Comparison of ENCODE assay signal across 11 cellular contexts in genomic region chr10:73968101-73968515, GRCh38. TPM values are rescaled to one million over a fixed set of nuclear protein-coding genes. Genes with fewer than 3 reads are reported as not detected.
DNase-seq lines count a peak whose midpoint lies in the region; ATAC-seq and TF ChIP-seq lines count a peak whose summit lies in the region.
"Had no signal": no experiment of that assay in that cellular context is flagged by ENCODE, and none has a peak within 500 bp of the region (broad histone marks: within the 10 kb centered on the region; RNA-seq: fewer than 3 reads in every experiment).

No MANE protein-coding gene starts in this region.

- peaks cover 26% of the 10 kb centered on the region for H3K4me1 Mint-ChIP-seq in central memory CD8-positive, alpha-beta T cell
- peaks cover 24% of the 10 kb centered on the region for H3K4me1 Mint-ChIP-seq in mesothelial cell of epicardium

- H3K9me2 ChIP-seq in SK-N-SH, result no peaks in the 10 kb centered on the region

- peak in 1 of 2 donors; percentile 46 for TF ChIP-seq POLR2A in thyroid gland (IDR thresholded peaks at IDR 0.05)

- TF ChIP-seq RAD21 in SK-N-SH (IDR thresholded peaks at IDR 0.05; ENCODE audit: low read length), result no peak

- H3K4me3 ChIP-seq in SK-N-SH (ENCODE audit: low read depth in 2 of 2, low read length in 1 of 2) (no peak overlapping the region), thyroid gland (replicated peaks in 1 of 3) (no peak overlapping the region)

- POLR2A ChIA-PET in SK-N-SH (lab: Yijun Ruan, JAX), result no interaction called here

- H3K27me3 Mint-ChIP-seq in central memory CD8-positive, alpha-beta T cell, result no peaks in the 10 kb centered on the region
- no peaks in the 10 kb centered on the region for H3K27me3 Mint-ChIP-seq in mesothelial cell of epicardium (ENCODE audit: low read depth)

- H3K4me3 Mint-ChIP-seq in central memory CD8-positive, alpha-beta T cell, result peak overlapping the region; percentile 37
- H3K4me3 Mint-ChIP-seq in mesothelial cell of epicardium, result no peak overlapping the region

- H3K27ac ChIP-seq in SK-N-SH (ENCODE audit: low read depth in 2 of 2, low read length in 1 of 2) (peak overlapping the region in 1 of 2 experiments; percentile 95; a peak in 2 of 4 replicates), thyroid gland (peak overlapping the region; percentile 45 to 66 (median 55))

- H3F3A ChIP-seq in SK-N-SH (replicated peaks; ENCODE audit: insufficient read depth), result peaks cover 28% of the 10 kb centered on the region

- H3K4me1 ChIP-seq in SK-N-SH (ENCODE audit: control insufficient read depth in 1 of 2, insufficient read depth in 2 of 2, low read depth in 1 of 2, low read length in 1 of 2) (peaks cover 0 to 27% of the 10 kb centered on the region in 2 experiments; a peak in 2 of 4 replicates), thyroid gland (peaks cover 18 to 31% of the 10 kb centered on the region in 2 donors)

- no peak for ATAC-seq in SK-N-SH treated with all-trans-retinoic acid at 6 μM for 48 hours
- ATAC-seq in central memory CD8-positive, alpha-beta T cell (replicated peaks; ENCODE audit: extremely low read depth, poor library complexity, severe bottlenecking), result peak; percentile 89
- no peak for ATAC-seq in HG03521 (IDR thresholded peaks at IDR 0.05; ENCODE audit: unreplicated experiment)
- no peak for ATAC-seq in HG03045 (IDR thresholded peaks at IDR 0.05; ENCODE audit: unreplicated experiment)

- TF ChIP-seq CTCF in SK-N-SH (IDR thresholded peaks at IDR 0.05) (no peak), mesothelial cell of epicardium (IDR thresholded peaks at IDR 0.05; ENCODE audit: unreplicated experiment) (no peak), thyroid gland (IDR thresholded peaks at IDR 0.05) (no peak)

- H3K27me3 ChIP-seq in SK-N-SH (ENCODE audit: insufficient read depth), result no peaks in the 10 kb centered on the region
- H3K27me3 ChIP-seq in thyroid gland, result no peaks in the 10 kb centered on the region

- TF ChIP-seq EP300 in SK-N-SH (IDR thresholded peaks at IDR 0.05; ENCODE audit: borderline replicate concordance in 1 of 2, low read depth in 1 of 2, low read length in 1 of 2), result no peak

- H3K36me3 ChIP-seq in SK-N-SH (replicated peaks in 1 of 2; ENCODE audit: control insufficient read depth in 1 of 2, insufficient read depth in 2 of 2, low read length in 1 of 2) (no peaks in the 10 kb centered on the region), thyroid gland (no peaks in the 10 kb centered on the region)

- WGBS in SK-N-SH (ENCODE audit: low lambda C conversion rate), result 91% methylated on average over 5 of the region's 5 CpGs
- WGBS in thyroid gland, 2 donors, result 10 to 20% methylated on average over 5 of the region's 5 CpGs

- H3K4me2 ChIP-seq in SK-N-SH, result no peak overlapping the region

- CTCF ChIA-PET in SK-N-SH (lab: Yijun Ruan, JAX), result interaction anchor here (1.0 to 3.4 kb wide), 4 partner anchors 11 to 114 kb away, joined by 3 to 19 read pairs (median 8); no protein-coding TSS in a partner anchor

- H2AFZ ChIP-seq in SK-N-SH (ENCODE audit: low read depth), result peak overlapping the region; percentile 72; the same call in 1 of the 2 replicates

- intact Hi-C loops in thyroid gland (cut with DNase I), result no loop called here

- DNase-seq in SK-N-SH (no peak), mesothelial cell of epicardium (ENCODE audit: low spot score in 2 of 2, unreplicated experiment in 2 of 2) (no peak), thyroid gland (peak; percentile 80 to 89), C1 segment of cervical spinal cord (lab: John Stamatoyannopoulos, UW) (no peak)
- DNase-seq in central memory CD8-positive, alpha-beta T cell (ENCODE audit: low spot score in 2 of 2), result peak in 1 of 2 donors; percentile 25
- DNase-seq: activated CD8-positive, alpha-beta memory T cell treated with anti-CD3 and anti-CD28 coated beads for 24 hours; caudate nucleus; NCI-H1105 had no signal

- no peaks in the 10 kb centered on the region for H3K79me2 ChIP-seq in SK-N-SH (ENCODE audit: insufficient read depth)

- H3K9me3 ChIP-seq in SK-N-SH, result no peaks in the 10 kb centered on the region
- H3K9me3 ChIP-seq in thyroid gland, result no peaks in the 10 kb centered on the region

- H3K9me3 Mint-ChIP-seq in central memory CD8-positive, alpha-beta T cell, result no peaks in the 10 kb centered on the region
- no peaks in the 10 kb centered on the region for H3K9me3 Mint-ChIP-seq in mesothelial cell of epicardium

- H3K36me3 Mint-ChIP-seq in central memory CD8-positive, alpha-beta T cell (ENCODE audit: insufficient read depth), result peaks cover 2% of the 10 kb centered on the region
- H3K36me3 Mint-ChIP-seq in mesothelial cell of epicardium, result no peaks in the 10 kb centered on the region

- no peak overlapping the region for H3K27ac Mint-ChIP-seq in central memory CD8-positive, alpha-beta T cell (ENCODE audit: low read depth)
- peak overlapping the region; percentile 63 for H3K27ac Mint-ChIP-seq in mesothelial cell of epicardium

- H3K9ac ChIP-seq in SK-N-SH, result no peak overlapping the region

- no peaks in the 10 kb centered on the region for H4K20me1 ChIP-seq in SK-N-SH (ENCODE audit: insufficient read depth)

TF ChIP-seq in SK-N-SH, 30 proteins besides CTCF, POLR2A, EP300 and RAD21 (continues in another document):
- TF ChIP-seq FOSL2 (IDR thresholded peaks at IDR 0.05; ENCODE audit: borderline replicate concordance, low read depth) (no peak), PBX3 (IDR thresholded peaks at IDR 0.05) (no peak), SIN3A (IDR thresholded peaks at IDR 0.05; ENCODE audit: borderline replicate concordance, low read depth, low read length) (no peak), YY1 (IDR thresholded peaks at IDR 0.05; ENCODE audit: low read depth) (no peak), IRF3 (IDR thresholded peaks at IDR 0.05; ENCODE audit: low read depth, low read length) (no peak), SMC3 (IDR thresholded peaks at IDR 0.05; ENCODE audit: low read depth, low read length) (no peak), CHD2 (IDR thresholded peaks at IDR 0.05; ENCODE audit: low read length, partially characterized antibody) (no peak)

TF ChIP-seq in SK-N-SH treated with all-trans-retinoic acid at 6 μM for 48 hours, 23 proteins besides CTCF, POLR2A, EP300 and RAD21:
- TF ChIP-seq ZNF8 (CRISPR knock-in tag; IDR thresholded peaks at IDR 0.05), result no peak
- no peak for TF ChIP-seq TCF4 (CRISPR knock-in tag; IDR thresholded peaks at IDR 0.05; ENCODE audit: borderline replicate concordance)
- no peak for TF ChIP-seq POU6F1 (CRISPR knock-in tag; IDR thresholded peaks at IDR 0.05; ENCODE audit: borderline replicate concordance, low read depth)
- no peak for TF ChIP-seq PPARA (CRISPR knock-in tag; IDR thresholded peaks at IDR 0.05; ENCODE audit: borderline replicate concordance)
- TF ChIP-seq ZNF70 (CRISPR knock-in tag; IDR thresholded peaks at IDR 0.05), result no peak
- no peak for TF ChIP-seq ZC3H10 (CRISPR knock-in tag; IDR thresholded peaks at IDR 0.05)
- TF ChIP-seq ESRRG (CRISPR knock-in tag; IDR thresholded peaks at IDR 0.05), result no peak
- no peak for TF ChIP-seq CSDC2 (CRISPR knock-in tag; IDR thresholded peaks at IDR 0.05)
- TF ChIP-seq TSHZ2 (CRISPR knock-in tag; IDR thresholded peaks at IDR 0.05), result no peak

RNA-seq across cellular contexts. Expression of gene VCL, which starts 29.8 kb away (rescaled TPM):
- polyA plus RNA-seq in SK-N-SH (2012; rRNA removed), result 147 and 190 TPM in 2 replicates
- 125 and 144 TPM in 2 replicates for polyA plus RNA-seq in SK-N-SH (2012; cell fraction: cytosol; rRNA removed)
- 170 and 281 TPM in 2 replicates for polyA plus RNA-seq in SK-N-SH (2012; cell fraction: nucleus; rRNA removed)
- total RNA-seq in mesothelial cell of epicardium, result 129 to 132 TPM (median 131 TPM) in 3 replicates
- total RNA-seq in thyroid gland, result 100 to 1,000 TPM in 3 of 4 donors, 10 to 100 TPM in 1; 71.9 to 151 (median 112) TPM

RNA-seq across cellular contexts. Expression of gene PLAU, which starts 57.2 kb away (rescaled TPM):
- polyA plus RNA-seq in SK-N-SH (2012; rRNA removed), result 159 and 200 TPM in 2 replicates
- polyA plus RNA-seq in SK-N-SH (2012; cell fraction: cytosol; rRNA removed), result 163 and 191 TPM in 2 replicates
- 211 and 277 TPM in 2 replicates for polyA plus RNA-seq in SK-N-SH (2012; cell fraction: nucleus; rRNA removed)
- total RNA-seq in mesothelial cell of epicardium (3.4 to 5.1 TPM (median 4.7 TPM) in 3 replicates), thyroid gland (10 to 100 TPM in 1 of 4 donors, 1 to 10 TPM in 3; 3.8 to 13.3 (median 7.3) TPM)

Comparison
In these comparisons a context has a peak if more than half of its experiments do, and no peak if none do; other contexts are left out.
1. DNase-seq: peak in thyroid gland (2 of 2); none in SK-N-SH (single experiment), mesothelial cell of epicardium (0 of 2) and C1 segment of cervical spinal cord (0 of 14).